In the genomic region with DNA sequence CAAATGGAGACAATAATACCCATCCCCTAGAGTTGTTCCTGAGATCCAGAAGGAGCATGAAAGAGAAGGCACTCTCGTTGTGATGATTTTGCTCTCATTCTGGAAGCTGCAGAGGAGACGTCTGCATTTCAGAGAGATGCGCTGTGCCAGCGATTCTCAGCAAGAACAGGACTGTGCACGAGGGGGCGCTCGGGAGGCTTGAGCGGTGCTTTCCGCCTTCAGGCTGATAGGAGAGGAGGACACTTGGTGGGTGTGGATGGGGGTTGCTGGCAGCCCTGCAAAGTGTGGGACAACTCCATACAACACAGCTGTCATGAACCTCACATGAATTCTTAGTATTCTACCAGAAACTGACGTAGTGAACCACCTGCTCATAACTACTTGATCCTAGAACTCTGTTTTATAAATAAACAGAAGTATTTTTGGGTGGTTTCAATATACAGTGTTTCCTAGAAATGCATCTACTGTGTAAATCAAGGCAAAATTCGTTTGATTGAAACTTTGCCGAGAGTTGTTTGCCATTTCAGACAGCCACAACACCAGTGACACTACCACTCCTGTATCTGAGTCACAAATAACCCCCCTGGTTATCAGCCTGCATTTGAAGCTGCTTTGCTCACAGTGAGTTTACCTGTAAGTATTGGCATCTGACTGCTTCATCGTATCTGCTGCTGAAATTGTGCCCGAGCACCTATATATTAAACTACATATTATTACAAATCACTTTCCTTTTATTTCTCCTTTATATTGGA, we compare ENCODE assay signal across 1 cellular context.
A peak's percentile ranks its signal among the peaks of the same experiment; 100 is the strongest.
TF ChIP-seq lines count a peak whose summit lies in the region.

No MANE protein-coding gene starts in this region.

TF ChIP-seq in HepG2, 621 proteins besides CTCF, POLR2A, EP300 and RAD21 (continued from another document):
- TF ChIP-seq PATZ1 (CRISPR knock-in tag; IDR thresholded peaks at IDR 0.05) (0 out of 2 replicates have a peak, but pooled peaks have one; percentile 13), ZNF501 (CRISPR knock-in tag; IDR thresholded peaks at IDR 0.05) (0 out of 2 replicates have a peak, but pooled peaks have one; percentile 19), MAFK (conservative IDR thresholded peaks at IDR 0.05 in 1 of 2, IDR thresholded peaks at IDR 0.05 in 1 of 2; ENCODE audit: low read length in 2 of 2) (peak in 1 of 2 experiments; percentile 35; a peak in 1 of 4 replicates), BRF2 (CRISPR knock-in tag; IDR thresholded peaks at IDR 0.05) (no peak), HNF1B (CRISPR knock-in tag; IDR thresholded peaks at IDR 0.05) (no peak), ZNF704 (CRISPR knock-in tag; IDR thresholded peaks at IDR 0.05; ENCODE audit: borderline replicate concordance) (no peak), KDM2A (CRISPR knock-in tag; IDR thresholded peaks at IDR 0.05; ENCODE audit: borderline replicate concordance, low read depth) (peak; percentile 38; the same call in 1 of the 2 replicates)
